In genomic region chr3:43620953-43621405, GRCh38 we compare ENCODE assay signal across 8 cellular contexts. TPM values are rescaled to one million over a fixed set of nuclear protein-coding genes. Genes with fewer than 3 reads are reported as not detected.
DNase-seq lines count a peak whose midpoint lies in the region; ATAC-seq and TF ChIP-seq lines count a peak whose summit lies in the region.

No MANE protein-coding gene starts in this region.

- peak overlapping the region; percentile 83 to 90 for H3K4me3 Mint-ChIP-seq in effector memory CD8-positive, alpha-beta T cell
- peak overlapping the region; percentile 95 for H3K4me3 Mint-ChIP-seq in natural killer cell

- DNase-seq in COLO668 (lab: John Stamatoyannopoulos, UW; ENCODE audit: unreplicated experiment) (peak; percentile 12), NT2/D1 (ENCODE audit: low read depth, low spot score) (no peak), natural killer cell (no peak), occipital lobe (lab: John Stamatoyannopoulos, UW) (no peak), NCI-H1930 (lab: John Stamatoyannopoulos, UW) (no peak)
- DNase-seq in effector memory CD8-positive, alpha-beta T cell, result peak in 1 of 3 experiments; percentile 3

- no peaks in the 10 kb centered on the region for H3K9me3 ChIP-seq in NT2/D1 (ENCODE audit: insufficient read depth, low read length)

- H3K9me3 Mint-ChIP-seq in effector memory CD8-positive, alpha-beta T cell, result no peaks in the 10 kb centered on the region
- no peaks in the 10 kb centered on the region for H3K9me3 Mint-ChIP-seq in natural killer cell

- H3K27ac Mint-ChIP-seq in effector memory CD8-positive, alpha-beta T cell, result peak overlapping the region in 1 of 2 donors; percentile 91
- peak overlapping the region; percentile 77 to 85 for H3K27ac Mint-ChIP-seq in natural killer cell

- peaks cover 2% of the 10 kb centered on the region for H3K4me1 ChIP-seq in NT2/D1 (ENCODE audit: insufficient read depth, insufficient read length)

- peaks cover 9% of the 10 kb centered on the region for H3K36me3 Mint-ChIP-seq in effector memory CD8-positive, alpha-beta T cell (ENCODE audit: insufficient read depth)
- H3K36me3 Mint-ChIP-seq in natural killer cell, result no peaks in the 10 kb centered on the region

- peak overlapping the region; percentile 85 for H3K4me3 ChIP-seq in NT2/D1 (ENCODE audit: insufficient read length, low read depth)

- intact Hi-C loops in natural killer cell (cut with micrococcal nuclease), result no loop called here

- no peaks in the 10 kb centered on the region for H3K27me3 Mint-ChIP-seq in effector memory CD8-positive, alpha-beta T cell
- peaks cover 0 to 5% of the 10 kb centered on the region in 2 donors for H3K27me3 Mint-ChIP-seq in natural killer cell (ENCODE audit: low read depth in 2 of 2)

- peaks cover 12 to 23% of the 10 kb centered on the region in 2 donors for H3K4me1 Mint-ChIP-seq in effector memory CD8-positive, alpha-beta T cell (ENCODE audit: low read depth in 2 of 2)
- H3K4me1 Mint-ChIP-seq in natural killer cell, result peaks cover 16 to 19% of the 10 kb centered on the region in 2 donors

- H3K36me3 ChIP-seq in NT2/D1 (ENCODE audit: insufficient read depth, insufficient read length, low read length), result peaks cover 7% of the 10 kb centered on the region

- no peak for TF ChIP-seq CTCF in natural killer cell (IDR thresholded peaks at IDR 0.05)

- ATAC-seq in effector memory CD8-positive, alpha-beta T cell (replicated peaks), result no peak
- no peak for ATAC-seq in natural killer cell
- no peak for ATAC-seq in GM19324 (IDR thresholded peaks at IDR 0.05; ENCODE audit: low FRiP score, unreplicated experiment)
- no peak for ATAC-seq in GM19455 (IDR thresholded peaks at IDR 0.05; ENCODE audit: unreplicated experiment)

- peak overlapping the region; percentile 89 for H3K9ac ChIP-seq in NT2/D1 (ENCODE audit: insufficient read length, low read depth)

- H3K27me3 ChIP-seq in NT2/D1 (ENCODE audit: insufficient read depth, insufficient read length), result peaks cover 4% of the 10 kb centered on the region

RNA-seq across cellular contexts. Expression of gene ANO10, which starts 0.8 kb away (rescaled TPM):
- total RNA-seq in natural killer cell, result 10 to 100 TPM in 2 of 3 donors, 1 to 10 TPM in 1; 8.9 to 11.2 (median 10.9) TPM
- total RNA-seq in occipital lobe, result 47.3 TPM
